ENCODE assay signal across 1 cellular context in the genomic region with DNA sequence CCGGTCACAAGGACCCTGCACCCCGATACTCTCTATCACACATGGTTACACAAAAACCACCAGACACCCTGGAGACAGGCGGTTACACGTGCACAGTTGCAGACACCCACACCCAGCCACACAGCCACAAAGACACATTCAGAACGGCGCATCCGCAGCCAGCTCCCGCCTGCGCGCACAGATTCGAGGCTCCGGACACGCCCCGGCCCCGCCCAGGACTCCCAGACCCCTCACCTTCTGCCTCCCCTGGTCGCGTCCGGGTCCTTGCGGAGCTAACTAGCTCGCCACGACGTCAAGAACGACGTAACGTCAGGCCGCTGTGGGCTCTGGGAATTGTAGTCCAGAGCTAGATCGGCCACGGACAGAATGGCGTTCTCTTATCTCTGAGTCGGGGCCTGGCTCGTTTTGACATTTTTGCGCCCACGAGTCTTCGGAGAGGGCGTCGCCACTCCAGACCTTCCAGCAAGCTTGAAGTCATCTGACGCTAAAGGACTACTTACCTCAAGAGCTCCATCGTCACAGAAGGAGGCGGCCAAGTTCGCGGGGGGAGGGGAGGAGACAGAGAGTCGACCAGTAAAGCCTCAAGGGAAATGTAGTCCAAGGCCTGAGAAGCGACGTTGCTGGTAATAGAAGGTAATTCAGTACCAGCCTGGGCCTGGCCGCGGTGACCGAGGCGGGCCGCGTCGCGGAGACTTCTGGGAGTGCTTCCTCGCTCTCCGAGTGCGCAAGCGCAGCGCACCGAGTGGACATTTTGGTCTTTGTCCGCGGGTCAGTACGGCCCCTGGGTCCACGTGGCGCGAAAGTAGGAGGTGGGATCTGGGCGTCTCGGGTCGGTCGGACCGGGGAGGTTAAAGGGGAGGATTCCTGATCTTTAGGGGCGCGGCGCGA.
TF ChIP-seq lines count a peak whose summit lies in the region.

A gene (plus strand): TSS at position 719 of the 888 bp plus-strand sequence. CDS start 21,335 bp downstream, outside the sequence.
A gene (minus strand): TSS at position 278 of the 888 bp plus-strand sequence. CDS start 12,680 bp downstream, outside the sequence.

TF ChIP-seq in HepG2, 621 proteins besides CTCF, POLR2A, EP300 and RAD21 (continued from another document and continues in another):
- TF ChIP-seq, protein P1, sequence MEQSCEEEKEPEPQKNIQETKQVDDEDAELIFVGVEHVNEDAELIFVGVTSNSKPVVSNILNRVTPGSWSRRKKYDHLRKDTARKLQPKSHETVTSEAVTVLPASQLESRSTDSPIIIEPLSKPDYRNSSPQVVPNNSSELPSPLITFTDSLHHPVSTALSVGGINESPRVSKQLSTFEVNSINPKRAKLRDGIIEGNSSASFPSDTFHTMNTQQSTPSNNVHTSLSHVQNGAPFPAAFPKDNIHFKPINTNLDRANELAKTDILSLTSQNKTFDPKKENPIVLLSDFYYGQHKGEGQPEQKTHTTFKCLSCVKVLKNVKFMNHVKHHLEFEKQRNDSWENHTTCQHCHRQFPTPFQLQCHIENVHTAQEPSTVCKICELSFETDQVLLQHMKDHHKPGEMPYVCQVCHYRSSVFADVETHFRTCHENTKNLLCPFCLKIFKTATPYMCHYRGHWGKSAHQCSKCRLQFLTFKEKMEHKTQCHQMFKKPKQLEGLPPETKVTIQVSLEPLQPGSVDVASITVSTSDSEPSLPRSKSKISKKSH (CRISPR knock-in tag; IDR thresholded peaks at IDR 0.05; ENCODE audit: borderline replicate concordance): peak; percentile 76; the same call in 1 of the 2 replicates
- TF ChIP-seq, protein P2, sequence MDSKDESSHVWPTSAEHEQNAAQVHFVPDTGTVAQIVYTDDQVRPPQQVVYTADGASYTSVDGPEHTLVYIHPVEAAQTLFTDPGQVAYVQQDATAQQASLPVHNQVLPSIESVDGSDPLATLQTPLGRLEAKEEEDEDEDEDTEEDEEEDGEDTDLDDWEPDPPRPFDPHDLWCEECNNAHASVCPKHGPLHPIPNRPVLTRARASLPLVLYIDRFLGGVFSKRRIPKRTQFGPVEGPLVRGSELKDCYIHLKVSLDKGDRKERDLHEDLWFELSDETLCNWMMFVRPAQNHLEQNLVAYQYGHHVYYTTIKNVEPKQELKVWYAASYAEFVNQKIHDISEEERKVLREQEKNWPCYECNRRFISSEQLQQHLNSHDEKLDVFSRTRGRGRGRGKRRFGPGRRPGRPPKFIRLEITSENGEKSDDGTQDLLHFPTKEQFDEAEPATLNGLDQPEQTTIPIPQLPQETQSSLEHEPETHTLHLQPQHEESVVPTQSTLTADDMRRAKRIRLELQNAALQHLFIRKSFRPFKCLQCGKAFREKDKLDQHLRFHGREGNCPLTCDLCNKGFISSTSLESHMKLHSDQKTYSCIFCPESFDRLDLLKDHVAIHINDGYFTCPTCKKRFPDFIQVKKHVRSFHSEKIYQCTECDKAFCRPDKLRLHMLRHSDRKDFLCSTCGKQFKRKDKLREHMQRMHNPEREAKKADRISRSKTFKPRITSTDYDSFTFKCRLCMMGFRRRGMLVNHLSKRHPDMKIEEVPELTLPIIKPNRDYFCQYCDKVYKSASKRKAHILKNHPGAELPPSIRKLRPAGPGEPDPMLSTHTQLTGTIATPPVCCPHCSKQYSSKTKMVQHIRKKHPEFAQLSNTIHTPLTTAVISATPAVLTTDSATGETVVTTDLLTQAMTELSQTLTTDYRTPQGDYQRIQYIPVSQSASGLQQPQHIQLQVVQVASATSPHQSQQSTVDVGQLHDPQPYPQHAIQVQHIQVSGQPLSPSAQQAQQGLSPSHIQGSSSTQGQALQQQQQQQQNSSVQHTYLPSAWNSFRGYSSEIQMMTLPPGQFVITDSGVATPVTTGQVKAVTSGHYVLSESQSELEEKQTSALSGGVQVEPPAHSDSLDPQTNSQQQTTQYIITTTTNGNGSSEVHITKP (CRISPR knock-in tag; IDR thresholded peaks at IDR 0.05; ENCODE audit: low read depth): peak; percentile 96
- TF ChIP-seq ZNF234 (CRISPR knock-in tag; conservative IDR thresholded peaks at IDR 0.05): no peak
- TF ChIP-seq, protein P3, sequence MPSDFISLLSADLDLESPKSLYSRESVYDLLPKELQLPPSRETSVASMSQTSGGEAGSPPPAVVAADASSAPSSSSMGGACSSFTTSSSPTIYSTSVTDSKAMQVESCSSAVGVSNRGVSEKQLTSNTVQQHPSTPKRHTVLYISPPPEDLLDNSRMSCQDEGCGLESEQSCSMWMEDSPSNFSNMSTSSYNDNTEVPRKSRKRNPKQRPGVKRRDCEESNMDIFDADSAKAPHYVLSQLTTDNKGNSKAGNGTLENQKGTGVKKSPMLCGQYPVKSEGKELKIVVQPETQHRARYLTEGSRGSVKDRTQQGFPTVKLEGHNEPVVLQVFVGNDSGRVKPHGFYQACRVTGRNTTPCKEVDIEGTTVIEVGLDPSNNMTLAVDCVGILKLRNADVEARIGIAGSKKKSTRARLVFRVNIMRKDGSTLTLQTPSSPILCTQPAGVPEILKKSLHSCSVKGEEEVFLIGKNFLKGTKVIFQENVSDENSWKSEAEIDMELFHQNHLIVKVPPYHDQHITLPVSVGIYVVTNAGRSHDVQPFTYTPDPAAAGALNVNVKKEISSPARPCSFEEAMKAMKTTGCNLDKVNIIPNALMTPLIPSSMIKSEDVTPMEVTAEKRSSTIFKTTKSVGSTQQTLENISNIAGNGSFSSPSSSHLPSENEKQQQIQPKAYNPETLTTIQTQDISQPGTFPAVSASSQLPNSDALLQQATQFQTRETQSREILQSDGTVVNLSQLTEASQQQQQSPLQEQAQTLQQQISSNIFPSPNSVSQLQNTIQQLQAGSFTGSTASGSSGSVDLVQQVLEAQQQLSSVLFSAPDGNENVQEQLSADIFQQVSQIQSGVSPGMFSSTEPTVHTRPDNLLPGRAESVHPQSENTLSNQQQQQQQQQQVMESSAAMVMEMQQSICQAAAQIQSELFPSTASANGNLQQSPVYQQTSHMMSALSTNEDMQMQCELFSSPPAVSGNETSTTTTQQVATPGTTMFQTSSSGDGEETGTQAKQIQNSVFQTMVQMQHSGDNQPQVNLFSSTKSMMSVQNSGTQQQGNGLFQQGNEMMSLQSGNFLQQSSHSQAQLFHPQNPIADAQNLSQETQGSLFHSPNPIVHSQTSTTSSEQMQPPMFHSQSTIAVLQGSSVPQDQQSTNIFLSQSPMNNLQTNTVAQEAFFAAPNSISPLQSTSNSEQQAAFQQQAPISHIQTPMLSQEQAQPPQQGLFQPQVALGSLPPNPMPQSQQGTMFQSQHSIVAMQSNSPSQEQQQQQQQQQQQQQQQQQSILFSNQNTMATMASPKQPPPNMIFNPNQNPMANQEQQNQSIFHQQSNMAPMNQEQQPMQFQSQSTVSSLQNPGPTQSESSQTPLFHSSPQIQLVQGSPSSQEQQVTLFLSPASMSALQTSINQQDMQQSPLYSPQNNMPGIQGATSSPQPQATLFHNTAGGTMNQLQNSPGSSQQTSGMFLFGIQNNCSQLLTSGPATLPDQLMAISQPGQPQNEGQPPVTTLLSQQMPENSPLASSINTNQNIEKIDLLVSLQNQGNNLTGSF (CRISPR knock-in tag; IDR thresholded peaks at IDR 0.05): peak; percentile 78
- TF ChIP-seq, protein P4, sequence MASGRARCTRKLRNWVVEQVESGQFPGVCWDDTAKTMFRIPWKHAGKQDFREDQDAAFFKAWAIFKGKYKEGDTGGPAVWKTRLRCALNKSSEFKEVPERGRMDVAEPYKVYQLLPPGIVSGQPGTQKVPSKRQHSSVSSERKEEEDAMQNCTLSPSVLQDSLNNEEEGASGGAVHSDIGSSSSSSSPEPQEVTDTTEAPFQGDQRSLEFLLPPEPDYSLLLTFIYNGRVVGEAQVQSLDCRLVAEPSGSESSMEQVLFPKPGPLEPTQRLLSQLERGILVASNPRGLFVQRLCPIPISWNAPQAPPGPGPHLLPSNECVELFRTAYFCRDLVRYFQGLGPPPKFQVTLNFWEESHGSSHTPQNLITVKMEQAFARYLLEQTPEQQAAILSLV (CRISPR knock-in tag; IDR thresholded peaks at IDR 0.05; ENCODE audit: borderline replicate concordance): no peak
- peak; percentile 45 for TF ChIP-seq NFYB (CRISPR knock-in tag; IDR thresholded peaks at IDR 0.05)
- TF ChIP-seq, protein P5, sequence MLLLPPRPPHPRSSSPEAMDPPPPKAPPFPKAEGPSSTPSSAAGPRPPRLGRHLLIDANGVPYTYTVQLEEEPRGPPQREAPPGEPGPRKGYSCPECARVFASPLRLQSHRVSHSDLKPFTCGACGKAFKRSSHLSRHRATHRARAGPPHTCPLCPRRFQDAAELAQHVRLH (CRISPR knock-in tag; IDR thresholded peaks at IDR 0.05; ENCODE audit: borderline replicate concordance, low read depth): no peak
- TF ChIP-seq, protein P6, sequence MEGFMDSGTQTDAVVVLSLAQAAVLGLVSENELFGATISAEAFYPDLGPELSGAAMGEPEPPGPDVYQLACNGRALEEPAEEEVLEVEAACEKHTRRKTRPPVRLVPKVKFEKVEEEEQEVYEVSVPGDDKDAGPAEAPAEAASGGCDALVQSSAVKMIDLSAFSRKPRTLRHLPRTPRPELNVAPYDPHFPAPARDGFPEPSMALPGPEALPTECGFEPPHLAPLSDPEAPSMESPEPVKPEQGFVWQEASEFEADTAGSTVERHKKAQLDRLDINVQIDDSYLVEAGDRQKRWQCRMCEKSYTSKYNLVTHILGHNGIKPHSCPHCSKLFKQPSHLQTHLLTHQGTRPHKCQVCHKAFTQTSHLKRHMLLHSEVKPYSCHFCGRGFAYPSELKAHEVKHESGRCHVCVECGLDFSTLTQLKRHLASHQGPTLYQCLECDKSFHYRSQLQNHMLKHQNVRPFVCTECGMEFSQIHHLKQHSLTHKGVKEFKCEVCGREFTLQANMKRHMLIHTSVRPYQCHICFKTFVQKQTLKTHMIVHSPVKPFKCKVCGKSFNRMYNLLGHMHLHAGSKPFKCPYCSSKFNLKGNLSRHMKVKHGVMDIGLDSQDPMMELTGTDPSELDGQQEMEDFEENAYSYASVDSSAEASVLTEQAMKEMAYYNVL (CRISPR knock-in tag; IDR thresholded peaks at IDR 0.05; ENCODE audit: borderline replicate concordance): peak; percentile 83
- peak; percentile 24; the same call in 1 of the 2 replicates for TF ChIP-seq ZNF619 (CRISPR knock-in tag; IDR thresholded peaks at IDR 0.05)
- no peak for TF ChIP-seq ZNF660 (CRISPR knock-in tag; IDR thresholded peaks at IDR 0.05; ENCODE audit: borderline replicate concordance, low read depth)
- no peak for TF ChIP-seq CCAR2 (optimal IDR thresholded peaks at IDR 0.05; ENCODE audit: low read depth, low read length)
- TF ChIP-seq IRX3 (CRISPR knock-in tag; IDR thresholded peaks at IDR 0.05; ENCODE audit: borderline replicate concordance, low read depth): no peak
- peak; percentile 89 for TF ChIP-seq ZNF317 (CRISPR knock-in tag; IDR thresholded peaks at IDR 0.05)
- no peak for TF ChIP-seq ZFP36L2 (CRISPR knock-in tag; IDR thresholded peaks at IDR 0.05)
- no peak for TF ChIP-seq ZNF563 (CRISPR knock-in tag; IDR thresholded peaks at IDR 0.05)
- no peak; the same call in 1 of the 2 replicates for TF ChIP-seq JUN (CRISPR knock-in tag; IDR thresholded peaks at IDR 0.05)
- no peak for TF ChIP-seq RFX5 (IDR thresholded peaks at IDR 0.05; ENCODE audit: low read depth, low read length)
- TF ChIP-seq, protein P7, sequence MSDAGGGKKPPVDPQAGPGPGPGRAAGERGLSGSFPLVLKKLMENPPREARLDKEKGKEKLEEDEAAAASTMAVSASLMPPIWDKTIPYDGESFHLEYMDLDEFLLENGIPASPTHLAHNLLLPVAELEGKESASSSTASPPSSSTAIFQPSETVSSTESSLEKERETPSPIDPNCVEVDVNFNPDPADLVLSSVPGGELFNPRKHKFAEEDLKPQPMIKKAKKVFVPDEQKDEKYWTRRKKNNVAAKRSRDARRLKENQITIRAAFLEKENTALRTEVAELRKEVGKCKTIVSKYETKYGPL (CRISPR knock-in tag; IDR thresholded peaks at IDR 0.05): 0 out of 2 replicates have a peak, but pooled peaks have one; percentile 37
- TF ChIP-seq CEBPB (IDR thresholded peaks at IDR 0.05; ENCODE audit: borderline replicate concordance, low read depth, low read length): no peak
- TF ChIP-seq KDM2A (CRISPR knock-in tag; IDR thresholded peaks at IDR 0.05; ENCODE audit: borderline replicate concordance, low read depth): peak; percentile 72
- no peak for TF ChIP-seq ZFAT (CRISPR knock-in tag; conservative IDR thresholded peaks at IDR 0.05)
- peak; percentile 87 for TF ChIP-seq CREB1 (IDR thresholded peaks at IDR 0.05)
- TF ChIP-seq CREB1 (CRISPR knock-in tag; IDR thresholded peaks at IDR 0.05): peak; percentile 98
- TF ChIP-seq, protein P8, sequence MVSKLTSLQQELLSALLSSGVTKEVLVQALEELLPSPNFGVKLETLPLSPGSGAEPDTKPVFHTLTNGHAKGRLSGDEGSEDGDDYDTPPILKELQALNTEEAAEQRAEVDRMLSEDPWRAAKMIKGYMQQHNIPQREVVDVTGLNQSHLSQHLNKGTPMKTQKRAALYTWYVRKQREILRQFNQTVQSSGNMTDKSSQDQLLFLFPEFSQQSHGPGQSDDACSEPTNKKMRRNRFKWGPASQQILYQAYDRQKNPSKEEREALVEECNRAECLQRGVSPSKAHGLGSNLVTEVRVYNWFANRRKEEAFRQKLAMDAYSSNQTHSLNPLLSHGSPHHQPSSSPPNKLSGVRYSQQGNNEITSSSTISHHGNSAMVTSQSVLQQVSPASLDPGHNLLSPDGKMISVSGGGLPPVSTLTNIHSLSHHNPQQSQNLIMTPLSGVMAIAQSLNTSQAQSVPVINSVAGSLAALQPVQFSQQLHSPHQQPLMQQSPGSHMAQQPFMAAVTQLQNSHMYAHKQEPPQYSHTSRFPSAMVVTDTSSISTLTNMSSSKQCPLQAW (CRISPR knock-in tag; IDR thresholded peaks at IDR 0.05): peak; percentile 68
- TF ChIP-seq, protein P9, sequence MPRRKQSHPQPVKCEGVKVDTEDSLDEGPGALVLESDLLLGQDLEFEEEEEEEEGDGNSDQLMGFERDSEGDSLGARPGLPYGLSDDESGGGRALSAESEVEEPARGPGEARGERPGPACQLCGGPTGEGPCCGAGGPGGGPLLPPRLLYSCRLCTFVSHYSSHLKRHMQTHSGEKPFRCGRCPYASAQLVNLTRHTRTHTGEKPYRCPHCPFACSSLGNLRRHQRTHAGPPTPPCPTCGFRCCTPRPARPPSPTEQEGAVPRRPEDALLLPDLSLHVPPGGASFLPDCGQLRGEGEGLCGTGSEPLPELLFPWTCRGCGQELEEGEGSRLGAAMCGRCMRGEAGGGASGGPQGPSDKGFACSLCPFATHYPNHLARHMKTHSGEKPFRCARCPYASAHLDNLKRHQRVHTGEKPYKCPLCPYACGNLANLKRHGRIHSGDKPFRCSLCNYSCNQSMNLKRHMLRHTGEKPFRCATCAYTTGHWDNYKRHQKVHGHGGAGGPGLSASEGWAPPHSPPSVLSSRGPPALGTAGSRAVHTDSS (CRISPR knock-in tag; conservative IDR thresholded peaks at IDR 0.05): no peak
- no peak for TF ChIP-seq ZNF615 (CRISPR knock-in tag; IDR thresholded peaks at IDR 0.05; ENCODE audit: borderline replicate concordance)
- no peak for TF ChIP-seq NFKBIZ (CRISPR knock-in tag; IDR thresholded peaks at IDR 0.05)
- peak; percentile 6 for TF ChIP-seq PCBP1 (IDR thresholded peaks at IDR 0.05; ENCODE audit: borderline replicate concordance, low read depth, low read length)
- peak; percentile 46 for TF ChIP-seq AGO2 (optimal IDR thresholded peaks at IDR 0.05; ENCODE audit: low read depth, low read length)
- TF ChIP-seq FOXC1 (CRISPR knock-in tag; IDR thresholded peaks at IDR 0.05; ENCODE audit: borderline replicate concordance): peak; percentile 83; the same call in 1 of the 2 replicates
- TF ChIP-seq ZNF83 (CRISPR knock-in tag; IDR thresholded peaks at IDR 0.05; ENCODE audit: borderline replicate concordance): peak; percentile 61; the same call in 1 of the 2 replicates
